In the genomic region with DNA sequence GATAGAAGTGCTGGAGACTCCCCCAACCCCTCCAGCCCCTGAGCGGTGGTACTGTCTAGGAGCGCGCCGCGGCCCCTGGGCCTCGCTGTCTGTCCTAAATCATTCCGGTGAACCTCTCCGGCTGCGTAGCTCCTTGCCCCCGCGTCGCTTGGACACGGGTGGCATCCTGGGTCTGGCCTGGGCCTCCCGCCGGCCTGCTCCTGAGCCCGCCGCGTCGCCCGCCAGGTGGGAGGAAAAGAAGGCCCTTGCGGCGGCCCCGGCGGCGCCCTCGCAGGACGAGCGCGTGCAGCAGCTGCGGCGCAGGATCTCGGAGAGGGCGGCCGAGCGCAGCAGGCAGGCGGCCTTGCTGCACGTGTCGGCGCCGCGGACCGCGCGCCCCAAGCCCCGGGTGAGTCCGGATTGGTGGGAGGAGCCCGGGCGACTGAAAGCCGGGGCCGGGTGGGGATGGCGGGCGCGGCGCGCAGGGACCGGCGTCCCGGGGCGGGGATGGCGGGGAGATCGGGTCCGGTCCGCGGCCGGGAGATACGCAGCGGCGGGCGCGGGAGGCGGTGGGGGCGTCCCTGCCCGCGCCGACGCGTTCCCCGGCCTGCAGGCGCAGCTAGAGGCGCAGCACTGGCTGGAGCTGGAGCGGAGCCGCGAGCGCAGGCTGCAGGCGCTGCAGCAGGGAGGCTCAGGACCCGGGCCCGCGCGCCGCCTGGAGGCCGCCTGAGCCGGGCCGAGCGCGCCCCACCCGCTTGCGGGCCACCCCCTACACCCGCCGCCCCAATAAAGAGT, we compare ENCODE assay signal across 1 cellular context.
A peak's percentile ranks its signal among the peaks of the same experiment; 100 is the strongest.
TF ChIP-seq lines count a peak whose summit lies in the region.

No MANE protein-coding gene starts in this region.

TF ChIP-seq in HepG2, 621 proteins besides CTCF, POLR2A, EP300 and RAD21 (continued from another document and continues in another):
- TF ChIP-seq, protein P1, sequence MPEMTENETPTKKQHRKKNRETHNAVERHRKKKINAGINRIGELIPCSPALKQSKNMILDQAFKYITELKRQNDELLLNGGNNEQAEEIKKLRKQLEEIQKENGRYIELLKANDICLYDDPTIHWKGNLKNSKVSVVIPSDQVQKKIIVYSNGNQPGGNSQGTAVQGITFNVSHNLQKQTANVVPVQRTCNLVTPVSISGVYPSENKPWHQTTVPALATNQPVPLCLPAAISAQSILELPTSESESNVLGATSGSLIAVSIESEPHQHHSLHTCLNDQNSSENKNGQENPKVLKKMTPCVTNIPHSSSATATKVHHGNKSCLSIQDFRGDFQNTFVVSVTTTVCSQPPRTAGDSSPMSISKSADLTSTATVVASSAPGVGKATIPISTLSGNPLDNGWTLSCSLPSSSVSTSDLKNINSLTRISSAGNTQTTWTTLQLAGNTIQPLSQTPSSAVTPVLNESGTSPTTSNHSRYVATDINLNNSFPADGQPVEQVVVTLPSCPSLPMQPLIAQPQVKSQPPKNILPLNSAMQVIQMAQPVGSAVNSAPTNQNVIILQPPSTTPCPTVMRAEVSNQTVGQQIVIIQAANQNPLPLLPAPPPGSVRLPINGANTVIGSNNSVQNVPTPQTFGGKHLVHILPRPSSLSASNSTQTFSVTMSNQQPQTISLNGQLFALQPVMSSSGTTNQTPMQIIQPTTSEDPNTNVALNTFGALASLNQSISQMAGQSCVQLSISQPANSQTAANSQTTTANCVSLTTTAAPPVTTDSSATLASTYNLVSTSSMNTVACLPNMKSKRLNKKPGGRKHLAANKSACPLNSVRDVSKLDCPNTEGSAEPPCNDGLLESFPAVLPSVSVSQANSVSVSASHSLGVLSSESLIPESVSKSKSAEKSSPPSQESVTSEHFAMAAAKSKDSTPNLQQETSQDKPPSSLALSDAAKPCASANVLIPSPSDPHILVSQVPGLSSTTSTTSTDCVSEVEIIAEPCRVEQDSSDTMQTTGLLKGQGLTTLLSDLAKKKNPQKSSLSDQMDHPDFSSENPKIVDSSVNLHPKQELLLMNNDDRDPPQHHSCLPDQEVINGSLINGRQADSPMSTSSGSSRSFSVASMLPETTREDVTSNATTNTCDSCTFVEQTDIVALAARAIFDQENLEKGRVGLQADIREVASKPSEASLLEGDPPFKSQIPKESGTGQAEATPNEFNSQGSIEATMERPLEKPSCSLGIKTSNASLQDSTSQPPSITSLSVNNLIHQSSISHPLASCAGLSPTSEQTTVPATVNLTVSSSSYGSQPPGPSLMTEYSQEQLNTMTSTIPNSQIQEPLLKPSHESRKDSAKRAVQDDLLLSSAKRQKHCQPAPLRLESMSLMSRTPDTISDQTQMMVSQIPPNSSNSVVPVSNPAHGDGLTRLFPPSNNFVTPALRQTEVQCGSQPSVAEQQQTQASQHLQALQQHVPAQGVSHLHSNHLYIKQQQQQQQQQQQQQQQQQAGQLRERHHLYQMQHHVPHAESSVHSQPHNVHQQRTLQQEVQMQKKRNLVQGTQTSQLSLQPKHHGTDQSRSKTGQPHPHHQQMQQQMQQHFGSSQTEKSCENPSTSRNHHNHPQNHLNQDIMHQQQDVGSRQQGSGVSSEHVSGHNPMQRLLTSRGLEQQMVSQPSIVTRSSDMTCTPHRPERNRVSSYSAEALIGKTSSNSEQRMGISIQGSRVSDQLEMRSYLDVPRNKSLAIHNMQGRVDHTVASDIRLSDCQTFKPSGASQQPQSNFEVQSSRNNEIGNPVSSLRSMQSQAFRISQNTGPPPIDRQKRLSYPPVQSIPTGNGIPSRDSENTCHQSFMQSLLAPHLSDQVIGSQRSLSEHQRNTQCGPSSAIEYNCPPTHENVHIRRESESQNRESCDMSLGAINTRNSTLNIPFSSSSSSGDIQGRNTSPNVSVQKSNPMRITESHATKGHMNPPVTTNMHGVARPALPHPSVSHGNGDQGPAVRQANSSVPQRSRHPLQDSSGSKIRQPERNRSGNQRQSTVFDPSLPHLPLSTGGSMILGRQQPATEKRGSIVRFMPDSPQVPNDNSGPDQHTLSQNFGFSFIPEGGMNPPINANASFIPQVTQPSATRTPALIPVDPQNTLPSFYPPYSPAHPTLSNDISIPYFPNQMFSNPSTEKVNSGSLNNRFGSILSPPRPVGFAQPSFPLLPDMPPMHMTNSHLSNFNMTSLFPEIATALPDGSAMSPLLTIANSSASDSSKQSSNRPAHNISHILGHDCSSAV (CRISPR knock-in tag; IDR thresholded peaks at IDR 0.05; ENCODE audit: borderline replicate concordance), result no peak
- TF ChIP-seq ZBTB1 (CRISPR knock-in tag; IDR thresholded peaks at IDR 0.05; ENCODE audit: borderline replicate concordance), result no peak
- TF ChIP-seq NR2F2 (IDR thresholded peaks at IDR 0.05; ENCODE audit: borderline replicate concordance, low read depth), result no peak
- no peak for TF ChIP-seq POGZ (CRISPR knock-in tag; IDR thresholded peaks at IDR 0.05)
- TF ChIP-seq, protein P2, sequence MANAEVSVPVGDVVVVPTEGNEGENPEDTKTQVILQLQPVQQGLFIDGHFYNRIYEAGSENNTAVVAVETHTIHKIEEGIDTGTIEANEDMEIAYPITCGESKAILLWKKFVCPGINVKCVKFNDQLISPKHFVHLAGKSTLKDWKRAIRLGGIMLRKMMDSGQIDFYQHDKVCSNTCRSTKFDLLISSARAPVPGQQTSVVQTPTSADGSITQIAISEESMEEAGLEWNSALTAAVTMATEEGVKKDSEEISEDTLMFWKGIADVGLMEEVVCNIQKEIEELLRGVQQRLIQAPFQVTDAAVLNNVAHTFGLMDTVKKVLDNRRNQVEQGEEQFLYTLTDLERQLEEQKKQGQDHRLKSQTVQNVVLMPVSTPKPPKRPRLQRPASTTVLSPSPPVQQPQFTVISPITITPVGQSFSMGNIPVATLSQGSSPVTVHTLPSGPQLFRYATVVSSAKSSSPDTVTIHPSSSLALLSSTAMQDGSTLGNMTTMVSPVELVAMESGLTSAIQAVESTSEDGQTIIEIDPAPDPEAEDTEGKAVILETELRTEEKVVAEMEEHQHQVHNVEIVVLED (CRISPR knock-in tag; IDR thresholded peaks at IDR 0.05; ENCODE audit: borderline replicate concordance), result no peak
- TF ChIP-seq FOXC1 (CRISPR knock-in tag; IDR thresholded peaks at IDR 0.05; ENCODE audit: borderline replicate concordance), result peak; percentile 90
- TF ChIP-seq AGO1 (IDR thresholded peaks at IDR 0.05; ENCODE audit: low read depth, low read length, poor library complexity, severe bottlenecking), result peak; percentile 43
- TF ChIP-seq, protein P3, sequence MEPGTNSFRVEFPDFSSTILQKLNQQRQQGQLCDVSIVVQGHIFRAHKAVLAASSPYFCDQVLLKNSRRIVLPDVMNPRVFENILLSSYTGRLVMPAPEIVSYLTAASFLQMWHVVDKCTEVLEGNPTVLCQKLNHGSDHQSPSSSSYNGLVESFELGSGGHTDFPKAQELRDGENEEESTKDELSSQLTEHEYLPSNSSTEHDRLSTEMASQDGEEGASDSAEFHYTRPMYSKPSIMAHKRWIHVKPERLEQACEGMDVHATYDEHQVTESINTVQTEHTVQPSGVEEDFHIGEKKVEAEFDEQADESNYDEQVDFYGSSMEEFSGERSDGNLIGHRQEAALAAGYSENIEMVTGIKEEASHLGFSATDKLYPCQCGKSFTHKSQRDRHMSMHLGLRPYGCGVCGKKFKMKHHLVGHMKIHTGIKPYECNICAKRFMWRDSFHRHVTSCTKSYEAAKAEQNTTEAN (CRISPR knock-in tag; conservative IDR thresholded peaks at IDR 0.05), result peak; percentile 88
- no peak for TF ChIP-seq PPARG (CRISPR knock-in tag; conservative IDR thresholded peaks at IDR 0.05)
- TF ChIP-seq, protein P4, sequence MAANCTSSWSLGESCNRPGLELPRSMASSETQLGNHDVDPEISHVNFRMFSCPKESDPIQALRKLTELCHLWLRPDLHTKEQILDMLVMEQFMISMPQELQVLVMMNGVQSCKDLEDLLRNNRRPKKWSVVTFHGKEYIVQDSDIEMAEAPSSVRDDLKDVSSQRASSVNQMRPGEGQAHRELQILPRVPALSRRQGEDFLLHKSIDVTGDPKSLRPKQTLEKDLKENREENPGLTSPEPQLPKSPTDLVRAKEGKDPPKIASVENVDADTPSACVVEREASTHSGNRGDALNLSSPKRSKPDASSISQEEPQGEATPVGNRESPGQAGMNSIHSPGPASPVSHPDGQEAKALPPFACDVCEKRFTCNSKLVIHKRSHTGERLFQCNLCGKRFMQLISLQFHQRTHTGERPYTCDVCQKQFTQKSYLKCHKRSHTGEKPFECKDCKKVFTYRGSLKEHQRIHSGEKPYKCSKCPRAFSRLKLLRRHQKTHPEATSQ (CRISPR knock-in tag; IDR thresholded peaks at IDR 0.05; ENCODE audit: borderline replicate concordance), result no peak
- TF ChIP-seq ATM (IDR thresholded peaks at IDR 0.05; ENCODE audit: borderline replicate concordance), result no peak
- no peak for TF ChIP-seq POLR2AphosphoS2 (IDR thresholded peaks at IDR 0.05; ENCODE audit: low read depth, low read length)
- peak; percentile 57; the same call in 1 of the 2 replicates for TF ChIP-seq KDM2A (CRISPR knock-in tag; IDR thresholded peaks at IDR 0.05; ENCODE audit: borderline replicate concordance, low read depth)
- no peak for TF ChIP-seq ATF7 (IDR thresholded peaks at IDR 0.05)
- no peak for TF ChIP-seq ATF7 (CRISPR knock-in tag; IDR thresholded peaks at IDR 0.05)
- TF ChIP-seq U2AF2 (IDR thresholded peaks at IDR 0.05; ENCODE audit: low read depth, low read length), result no peak
- TF ChIP-seq, protein P5, sequence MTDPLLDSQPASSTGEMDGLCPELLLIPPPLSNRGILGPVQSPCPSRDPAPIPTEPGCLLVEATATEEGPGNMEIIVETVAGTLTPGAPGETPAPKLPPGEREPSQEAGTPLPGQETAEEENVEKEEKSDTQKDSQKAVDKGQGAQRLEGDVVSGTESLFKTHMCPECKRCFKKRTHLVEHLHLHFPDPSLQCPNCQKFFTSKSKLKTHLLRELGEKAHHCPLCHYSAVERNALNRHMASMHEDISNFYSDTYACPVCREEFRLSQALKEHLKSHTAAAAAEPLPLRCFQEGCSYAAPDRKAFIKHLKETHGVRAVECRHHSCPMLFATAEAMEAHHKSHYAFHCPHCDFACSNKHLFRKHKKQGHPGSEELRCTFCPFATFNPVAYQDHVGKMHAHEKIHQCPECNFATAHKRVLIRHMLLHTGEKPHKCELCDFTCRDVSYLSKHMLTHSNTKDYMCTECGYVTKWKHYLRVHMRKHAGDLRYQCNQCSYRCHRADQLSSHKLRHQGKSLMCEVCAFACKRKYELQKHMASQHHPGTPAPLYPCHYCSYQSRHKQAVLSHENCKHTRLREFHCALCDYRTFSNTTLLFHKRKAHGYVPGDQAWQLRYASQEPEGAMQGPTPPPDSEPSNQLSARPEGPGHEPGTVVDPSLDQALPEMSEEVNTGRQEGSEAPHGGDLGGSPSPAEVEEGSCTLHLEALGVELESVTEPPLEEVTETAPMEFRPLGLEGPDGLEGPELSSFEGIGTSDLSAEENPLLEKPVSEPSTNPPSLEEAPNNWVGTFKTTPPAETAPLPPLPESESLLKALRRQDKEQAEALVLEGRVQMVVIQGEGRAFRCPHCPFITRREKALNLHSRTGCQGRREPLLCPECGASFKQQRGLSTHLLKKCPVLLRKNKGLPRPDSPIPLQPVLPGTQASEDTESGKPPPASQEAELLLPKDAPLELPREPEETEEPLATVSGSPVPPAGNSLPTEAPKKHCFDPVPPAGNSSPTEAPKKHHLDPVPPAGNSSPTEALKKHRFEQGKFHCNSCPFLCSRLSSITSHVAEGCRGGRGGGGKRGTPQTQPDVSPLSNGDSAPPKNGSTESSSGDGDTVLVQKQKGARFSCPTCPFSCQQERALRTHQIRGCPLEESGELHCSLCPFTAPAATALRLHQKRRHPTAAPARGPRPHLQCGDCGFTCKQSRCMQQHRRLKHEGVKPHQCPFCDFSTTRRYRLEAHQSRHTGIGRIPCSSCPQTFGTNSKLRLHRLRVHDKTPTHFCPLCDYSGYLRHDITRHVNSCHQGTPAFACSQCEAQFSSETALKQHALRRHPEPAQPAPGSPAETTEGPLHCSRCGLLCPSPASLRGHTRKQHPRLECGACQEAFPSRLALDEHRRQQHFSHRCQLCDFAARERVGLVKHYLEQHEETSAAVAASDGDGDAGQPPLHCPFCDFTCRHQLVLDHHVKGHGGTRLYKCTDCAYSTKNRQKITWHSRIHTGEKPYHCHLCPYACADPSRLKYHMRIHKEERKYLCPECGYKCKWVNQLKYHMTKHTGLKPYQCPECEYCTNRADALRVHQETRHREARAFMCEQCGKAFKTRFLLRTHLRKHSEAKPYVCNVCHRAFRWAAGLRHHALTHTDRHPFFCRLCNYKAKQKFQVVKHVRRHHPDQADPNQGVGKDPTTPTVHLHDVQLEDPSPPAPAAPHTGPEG (CRISPR knock-in tag; IDR thresholded peaks at IDR 0.05), result peak; percentile 93
- TF ChIP-seq, protein P6, sequence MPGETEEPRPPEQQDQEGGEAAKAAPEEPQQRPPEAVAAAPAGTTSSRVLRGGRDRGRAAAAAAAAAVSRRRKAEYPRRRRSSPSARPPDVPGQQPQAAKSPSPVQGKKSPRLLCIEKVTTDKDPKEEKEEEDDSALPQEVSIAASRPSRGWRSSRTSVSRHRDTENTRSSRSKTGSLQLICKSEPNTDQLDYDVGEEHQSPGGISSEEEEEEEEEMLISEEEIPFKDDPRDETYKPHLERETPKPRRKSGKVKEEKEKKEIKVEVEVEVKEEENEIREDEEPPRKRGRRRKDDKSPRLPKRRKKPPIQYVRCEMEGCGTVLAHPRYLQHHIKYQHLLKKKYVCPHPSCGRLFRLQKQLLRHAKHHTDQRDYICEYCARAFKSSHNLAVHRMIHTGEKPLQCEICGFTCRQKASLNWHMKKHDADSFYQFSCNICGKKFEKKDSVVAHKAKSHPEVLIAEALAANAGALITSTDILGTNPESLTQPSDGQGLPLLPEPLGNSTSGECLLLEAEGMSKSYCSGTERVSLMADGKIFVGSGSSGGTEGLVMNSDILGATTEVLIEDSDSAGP (CRISPR knock-in tag; IDR thresholded peaks at IDR 0.05; ENCODE audit: borderline replicate concordance), result no peak
- no peak for TF ChIP-seq ZNF839 (CRISPR knock-in tag; IDR thresholded peaks at IDR 0.05; ENCODE audit: borderline replicate concordance)
- TF ChIP-seq KMT2B (CRISPR knock-in tag; IDR thresholded peaks at IDR 0.05), result no peak
- no peak for TF ChIP-seq PAF1 (CRISPR knock-in tag; IDR thresholded peaks at IDR 0.05)
- peak; percentile 91; the same call in 1 of the 2 replicates for TF ChIP-seq ZNF550 (CRISPR knock-in tag; IDR thresholded peaks at IDR 0.05; ENCODE audit: borderline replicate concordance)
- TF ChIP-seq, protein P7, sequence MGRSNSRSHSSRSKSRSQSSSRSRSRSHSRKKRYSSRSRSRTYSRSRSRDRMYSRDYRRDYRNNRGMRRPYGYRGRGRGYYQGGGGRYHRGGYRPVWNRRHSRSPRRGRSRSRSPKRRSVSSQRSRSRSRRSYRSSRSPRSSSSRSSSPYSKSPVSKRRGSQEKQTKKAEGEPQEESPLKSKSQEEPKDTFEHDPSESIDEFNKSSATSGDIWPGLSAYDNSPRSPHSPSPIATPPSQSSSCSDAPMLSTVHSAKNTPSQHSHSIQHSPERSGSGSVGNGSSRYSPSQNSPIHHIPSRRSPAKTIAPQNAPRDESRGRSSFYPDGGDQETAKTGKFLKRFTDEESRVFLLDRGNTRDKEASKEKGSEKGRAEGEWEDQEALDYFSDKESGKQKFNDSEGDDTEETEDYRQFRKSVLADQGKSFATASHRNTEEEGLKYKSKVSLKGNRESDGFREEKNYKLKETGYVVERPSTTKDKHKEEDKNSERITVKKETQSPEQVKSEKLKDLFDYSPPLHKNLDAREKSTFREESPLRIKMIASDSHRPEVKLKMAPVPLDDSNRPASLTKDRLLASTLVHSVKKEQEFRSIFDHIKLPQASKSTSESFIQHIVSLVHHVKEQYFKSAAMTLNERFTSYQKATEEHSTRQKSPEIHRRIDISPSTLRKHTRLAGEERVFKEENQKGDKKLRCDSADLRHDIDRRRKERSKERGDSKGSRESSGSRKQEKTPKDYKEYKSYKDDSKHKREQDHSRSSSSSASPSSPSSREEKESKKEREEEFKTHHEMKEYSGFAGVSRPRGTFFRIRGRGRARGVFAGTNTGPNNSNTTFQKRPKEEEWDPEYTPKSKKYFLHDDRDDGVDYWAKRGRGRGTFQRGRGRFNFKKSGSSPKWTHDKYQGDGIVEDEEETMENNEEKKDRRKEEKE (IDR thresholded peaks at IDR 0.05), result no peak
- TF ChIP-seq ZNF589 (CRISPR knock-in tag; conservative IDR thresholded peaks at IDR 0.05), result peak; percentile 88; the same call in 1 of the 2 replicates
- TF ChIP-seq, protein P8, sequence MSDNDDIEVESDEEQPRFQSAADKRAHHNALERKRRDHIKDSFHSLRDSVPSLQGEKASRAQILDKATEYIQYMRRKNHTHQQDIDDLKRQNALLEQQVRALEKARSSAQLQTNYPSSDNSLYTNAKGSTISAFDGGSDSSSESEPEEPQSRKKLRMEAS (IDR thresholded peaks at IDR 0.05), result peak; percentile 96
- TF ChIP-seq ETV5 (CRISPR knock-in tag; IDR thresholded peaks at IDR 0.05; ENCODE audit: borderline replicate concordance), result no peak
